16 cellular contexts compared by ENCODE assay signal in genomic region chr10:6980353-6980752, GRCh38.
"Had no signal": no experiment of that assay in that cellular context is flagged by ENCODE, and none has a peak within 500 bp of the region (broad histone marks: within the 10 kb centered on the region; RNA-seq: fewer than 3 reads in every experiment).

No MANE protein-coding gene starts in this region.

- H3K4me1 ChIP-seq: adrenal gland, pancreas, sigmoid colon, upper lobe of left lung had no signal

- H3K9me3 ChIP-seq: adrenal gland, pancreas, sigmoid colon, upper lobe of left lung had no signal

- H3K36me3 ChIP-seq: adrenal gland, pancreas, sigmoid colon, spleen, upper lobe of left lung, WERI-Rb-1 had no signal

- H3K27me3 ChIP-seq: adrenal gland, pancreas, sigmoid colon, spleen, upper lobe of left lung had no signal

- H3K27ac ChIP-seq: adrenal gland, coronary artery, pancreas, sigmoid colon, spleen, upper lobe of left lung, WERI-Rb-1 had no signal

- H3K4me3 ChIP-seq: adrenal gland, coronary artery, pancreas, sigmoid colon, spleen, upper lobe of left lung had no signal

- ATAC-seq: activated CD4-positive, alpha-beta T cell treated with anti-CD3 and anti-CD28 coated beads for 36 hours; activated T-cell treated with anti-CD3 and anti-CD28 coated beads, Interleukin-2, amount 50 U/mL, for 4 hours; esophagus mucosa; left colon; stimulated activated naive CD8-positive, alpha-beta T cell treated with anti-CD3 and anti-CD28 coated beads, Interleukin-15, amount 100 ng/mL, for 72 hours had no signal

- DNase-seq: activated CD4-positive, alpha-beta memory T cell treated with anti-CD3 and anti-CD28 coated beads, Interleukin-2, amount 10 ng/mL, durations not matched to agents 7 days and 5 days; activated CD4-positive, alpha-beta T cell treated with anti-CD3 and anti-CD28 coated beads for 36 hours; activated effector memory CD4-positive, alpha-beta T cell treated with Interleukin-2 at 50 U/mL for 16 hours; activated T-cell treated with anti-CD3 and anti-CD28 coated beads, Interleukin-2, amount 50 U/mL, for 4 hours; adrenal gland; caudate nucleus; left colon; naive B cell; sigmoid colon; spleen; stimulated activated naive CD8-positive, alpha-beta T cell treated with anti-CD3 and anti-CD28 coated beads, Interleukin-15, amount 100 ng/mL, for 72 hours; upper lobe of left lung; WERI-Rb-1 had no signal
